In the genomic region with DNA sequence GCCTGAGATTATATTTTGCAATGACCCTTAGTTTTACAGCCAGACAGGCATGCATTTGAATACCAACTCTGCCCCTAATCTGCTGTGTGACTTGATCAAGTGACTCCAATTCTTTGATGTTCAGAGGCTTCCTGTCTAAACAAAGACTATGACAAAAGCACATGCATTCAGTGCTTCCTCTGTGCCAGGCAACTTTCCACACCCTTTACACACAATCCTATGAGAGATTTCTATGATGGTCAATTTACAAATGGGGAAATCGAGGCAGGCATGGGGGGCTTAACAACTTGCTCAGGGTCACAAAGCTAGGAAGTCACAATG, we compare ENCODE assay signal across 18 cellular contexts. TPM values are rescaled to one million over a fixed set of nuclear protein-coding genes. Genes with fewer than 3 reads are reported as not detected.
A peak's percentile ranks its signal among the peaks of the same experiment; 100 is the strongest.
DNase-seq lines count a peak whose midpoint lies in the region; ATAC-seq and TF ChIP-seq lines count a peak whose summit lies in the region.
"Had no signal": no experiment of that assay in that cellular context is flagged by ENCODE, and none has a peak within 500 bp of the region (broad histone marks: within the 10 kb centered on the region; RNA-seq: fewer than 3 reads in every experiment).

No MANE protein-coding gene starts in this region.

- H3K9me3 ChIP-seq in SJSA1 (replicated peaks) (no peaks in the 10 kb centered on the region), suprapubic skin (no peaks in the 10 kb centered on the region)
- H3K9me3 ChIP-seq: thoracic aorta had no signal

- intact Hi-C loops in activated naive CD4-positive, alpha-beta T cell treated with anti-CD3 and anti-CD28 coated beads for 36 hours (cut with micrococcal nuclease) = loop anchor here (10.0 kb wide), 1 partner anchor 316 kb away; a partner anchor contains a TSS
- intact Hi-C loops in sciatic nerve (cut with DNase I) = no loop called here

- no peak overlapping the region for H3K4me3 ChIP-seq in SJSA1
- H3K4me3 ChIP-seq in suprapubic skin = no peak overlapping the region
- H3K4me3 ChIP-seq: K562, thoracic aorta had no signal

- TF ChIP-seq EP300 in suprapubic skin (IDR thresholded peaks at IDR 0.05) = no peak

- H3K27ac ChIP-seq in SJSA1 = peak overlapping the region; percentile 18; the same call in 1 of the 2 replicates
- peak overlapping the region; percentile 66 for H3K27ac ChIP-seq in suprapubic skin
- H3K27ac ChIP-seq: thoracic aorta had no signal

- H3K27ac Mint-ChIP-seq in activated naive CD4-positive, alpha-beta T cell treated with anti-CD3 and anti-CD28 coated beads for 36 hours = peak overlapping the region; percentile 75
- H3K27ac Mint-ChIP-seq in effector memory CD8-positive, alpha-beta T cell = peak overlapping the region; percentile 22 to 46
- no peak overlapping the region for H3K27ac Mint-ChIP-seq in mesothelial cell of epicardium

- WGBS in suprapubic skin = 87% methylated on average over 1 of the region's 1 CpG

- peaks cover 65% of the 10 kb centered on the region for H3K4me1 Mint-ChIP-seq in activated naive CD4-positive, alpha-beta T cell treated with anti-CD3 and anti-CD28 coated beads for 36 hours (ENCODE audit: low read depth)
- H3K4me1 Mint-ChIP-seq in effector memory CD8-positive, alpha-beta T cell (ENCODE audit: low read depth in 2 of 2) = peaks cover 13 to 14% of the 10 kb centered on the region in 2 donors
- peaks cover 14% of the 10 kb centered on the region for H3K4me1 Mint-ChIP-seq in mesothelial cell of epicardium

- H3K36me3 ChIP-seq in SJSA1 (no peaks in the 10 kb centered on the region), suprapubic skin (no peaks in the 10 kb centered on the region)
- H3K36me3 ChIP-seq: thoracic aorta had no signal

- TF ChIP-seq POLR2A in suprapubic skin (IDR thresholded peaks at IDR 0.05) = no peak

- H3K4me3 Mint-ChIP-seq in activated naive CD4-positive, alpha-beta T cell treated with anti-CD3 and anti-CD28 coated beads for 36 hours = no peak overlapping the region
- H3K4me3 Mint-ChIP-seq in effector memory CD8-positive, alpha-beta T cell = no peak overlapping the region
- no peak overlapping the region for H3K4me3 Mint-ChIP-seq in mesothelial cell of epicardium
- H3K4me3 Mint-ChIP-seq: natural killer cell had no signal

- H3K36me3 Mint-ChIP-seq in activated naive CD4-positive, alpha-beta T cell treated with anti-CD3 and anti-CD28 coated beads for 36 hours (ENCODE audit: low read depth) = no peaks in the 10 kb centered on the region
- peaks cover 4% of the 10 kb centered on the region for H3K36me3 Mint-ChIP-seq in effector memory CD8-positive, alpha-beta T cell (ENCODE audit: insufficient read depth)
- no peaks in the 10 kb centered on the region for H3K36me3 Mint-ChIP-seq in mesothelial cell of epicardium
- H3K36me3 Mint-ChIP-seq: natural killer cell had no signal

- TF ChIP-seq CTCF in suprapubic skin (IDR thresholded peaks at IDR 0.05) (no peak), mesothelial cell of epicardium (IDR thresholded peaks at IDR 0.05; ENCODE audit: unreplicated experiment) (no peak)

- H3K4me1 ChIP-seq in SJSA1 (replicated peaks) = peaks cover 42% of the 10 kb centered on the region
- peaks cover 55% of the 10 kb centered on the region for H3K4me1 ChIP-seq in suprapubic skin

- CTCF ChIA-PET in activated naive CD4-positive, alpha-beta T cell treated with anti-CD3 and anti-CD28 coated beads for 36 hours (lab: Charles Lee) = interaction anchor here (0.6 to 3.2 kb wide), 3 partner anchors 12 to 51 kb away, joined by 3 to 12 read pairs (median 4); no protein-coding TSS in a partner anchor

- H3K9me3 Mint-ChIP-seq in activated naive CD4-positive, alpha-beta T cell treated with anti-CD3 and anti-CD28 coated beads for 36 hours = no peaks in the 10 kb centered on the region
- no peaks in the 10 kb centered on the region for H3K9me3 Mint-ChIP-seq in effector memory CD8-positive, alpha-beta T cell
- no peaks in the 10 kb centered on the region for H3K9me3 Mint-ChIP-seq in mesothelial cell of epicardium
- H3K9me3 Mint-ChIP-seq: natural killer cell had no signal

- H3K27me3 Mint-ChIP-seq in activated naive CD4-positive, alpha-beta T cell treated with anti-CD3 and anti-CD28 coated beads for 36 hours (ENCODE audit: low read depth) = no peaks in the 10 kb centered on the region
- no peaks in the 10 kb centered on the region for H3K27me3 Mint-ChIP-seq in effector memory CD8-positive, alpha-beta T cell
- H3K27me3 Mint-ChIP-seq in mesothelial cell of epicardium (ENCODE audit: low read depth) = peaks cover 13% of the 10 kb centered on the region

- ATAC-seq in effector memory CD8-positive, alpha-beta T cell (replicated peaks) = peak; percentile 69
- ATAC-seq in sciatic nerve = no peak
- ATAC-seq: K562, left ventricle myocardium superior, natural killer cell, SK-N-SH treated with all-trans-retinoic acid at 6 μM for 48 hours had no signal

- peak; percentile 20 for DNase-seq in activated naive CD4-positive, alpha-beta T cell treated with anti-CD3 and anti-CD28 coated beads for 36 hours
- DNase-seq in activated naive CD4-positive, alpha-beta T cell treated with Interleukin-2 at 50 U/mL for 16 hours = no peak
- no peak for DNase-seq in SJSA1 (ENCODE audit: low read depth in 1 of 2, low spot score in 2 of 2)
- no peak for DNase-seq in effector memory CD8-positive, alpha-beta T cell
- no peak for DNase-seq in suprapubic skin (ENCODE audit: low spot score in 2 of 2)
- no peak for DNase-seq in GF-D8 (lab: John Stamatoyannopoulos, UW)
- DNase-seq in sciatic nerve (ENCODE audit: low spot score) = no peak
- DNase-seq in mesothelial cell of epicardium (ENCODE audit: low spot score in 2 of 2, unreplicated experiment in 2 of 2) = no peak
- DNase-seq: activated T-cell treated with anti-CD3 and anti-CD28 coated beads for 4 hours, anterior cingulate cortex, left ventricle myocardium superior, natural killer cell, NCI-H1417 treated with DMSO at 0.1 percent for 48 hours had no signal

- H3K27me3 ChIP-seq in SJSA1 (replicated peaks) = no peaks in the 10 kb centered on the region
- H3K27me3 ChIP-seq in suprapubic skin = no peaks in the 10 kb centered on the region

RNA-seq across cellular contexts. Expression of a gene that starts 3.7 kb away (rescaled TPM):
- total RNA-seq in activated naive CD4-positive, alpha-beta T cell treated with anti-CD3 and anti-CD28 coated beads for 36 hours = 1 to 10 TPM; 1.5 to 1.6 TPM
- total RNA-seq in SJSA1 (2014; rRNA removed; shearing (Covaris generic)) = 0.13 TPM in 1 of 2 replicates, not detected in the other
- total RNA-seq in suprapubic skin (100 to 1,000 TPM; 185 to 612 (median 483) TPM), sciatic nerve (1.6 TPM), mesothelial cell of epicardium (2.6 to 4.4 TPM (median 3.4 TPM) in 3 replicates)
- total RNA-seq: pulmonary artery endothelial cell had no signal

RNA-seq across cellular contexts. Expression of a gene that starts 35.4 kb away (rescaled TPM):
- 10 to 100 TPM; 12.9 to 14.9 TPM for total RNA-seq in activated naive CD4-positive, alpha-beta T cell treated with anti-CD3 and anti-CD28 coated beads for 36 hours
- total RNA-seq in SJSA1 (2014; rRNA removed; shearing (Covaris generic)) = 15.1 and 15.8 TPM in 2 replicates
- total RNA-seq in suprapubic skin (100 to 1,000 TPM in 1 of 4 donors, 10 to 100 TPM in 3; 63.2 to 110 (median 72.2) TPM), sciatic nerve (12.7 TPM), mesothelial cell of epicardium (28.0 to 31.4 TPM (median 28.2 TPM) in 3 replicates)

RNA-seq across cellular contexts. Expression of a gene that starts 54.4 kb away (rescaled TPM):
- total RNA-seq in activated naive CD4-positive, alpha-beta T cell treated with anti-CD3 and anti-CD28 coated beads for 36 hours = not detected
- total RNA-seq in SJSA1 (2014; rRNA removed; shearing (Covaris generic)) = not detected in 2 replicates
- total RNA-seq in suprapubic skin (not detected), sciatic nerve (not detected), mesothelial cell of epicardium (not detected in 3 replicates)
- total RNA-seq: fibroblast of villous mesenchyme, K562, left ventricle myocardium superior, pulmonary artery endothelial cell, thoracic aorta had no signal

RNA-seq across cellular contexts. Expression of a gene that starts 57.9 kb away (rescaled TPM):
- total RNA-seq in activated naive CD4-positive, alpha-beta T cell treated with anti-CD3 and anti-CD28 coated beads for 36 hours = 10 to 100 TPM; 62.1 to 64.4 TPM
- total RNA-seq in SJSA1 (2014; rRNA removed; shearing (Covaris generic)) = 23.7 and 30.5 TPM in 2 replicates
- total RNA-seq in suprapubic skin (10 to 100 TPM; 44.3 to 76.0 (median 57.8) TPM), sciatic nerve (33.3 TPM), mesothelial cell of epicardium (26.8 to 29.0 TPM (median 27.9 TPM) in 3 replicates)

Comparison
In these comparisons a context has a peak if more than half of its experiments do, and no peak if none do; other contexts are left out.
1. RNA of a gene that starts 3.7 kb away (total RNA-seq): 185 to 612 TPM in suprapubic skin; 2.6 to 4.4 TPM in mesothelial cell of epicardium, 1.6 TPM in sciatic nerve (single experiment), 1.5 to 1.6 TPM in activated naive CD4-positive, alpha-beta T cell treated with anti-CD3 and anti-CD28 coated beads for 36 hours and 0.13 TPM in SJSA1; every median in the first group is over 10 times any median in the second.